Comparison of ENCODE assay signal across 1 cellular context in genomic region chr11:15779518-15779917, GRCh38.
TF ChIP-seq lines count a peak whose summit lies in the region.

No MANE protein-coding gene starts in this region.

TF ChIP-seq in IMR-90, 13 proteins besides CTCF, POLR2A, EP300 and RAD21 (continued from another document):
- TF ChIP-seq MAZ (IDR thresholded peaks at IDR 0.05; ENCODE audit: borderline replicate concordance, low read depth, low read length) (no peak), SMC3 (IDR thresholded peaks at IDR 0.05; ENCODE audit: low read depth, low read length) (no peak), CEBPB (IDR thresholded peaks at IDR 0.05; ENCODE audit: low read depth, low read length) (no peak)
